11 cellular contexts compared by ENCODE assay signal in the genomic region with DNA sequence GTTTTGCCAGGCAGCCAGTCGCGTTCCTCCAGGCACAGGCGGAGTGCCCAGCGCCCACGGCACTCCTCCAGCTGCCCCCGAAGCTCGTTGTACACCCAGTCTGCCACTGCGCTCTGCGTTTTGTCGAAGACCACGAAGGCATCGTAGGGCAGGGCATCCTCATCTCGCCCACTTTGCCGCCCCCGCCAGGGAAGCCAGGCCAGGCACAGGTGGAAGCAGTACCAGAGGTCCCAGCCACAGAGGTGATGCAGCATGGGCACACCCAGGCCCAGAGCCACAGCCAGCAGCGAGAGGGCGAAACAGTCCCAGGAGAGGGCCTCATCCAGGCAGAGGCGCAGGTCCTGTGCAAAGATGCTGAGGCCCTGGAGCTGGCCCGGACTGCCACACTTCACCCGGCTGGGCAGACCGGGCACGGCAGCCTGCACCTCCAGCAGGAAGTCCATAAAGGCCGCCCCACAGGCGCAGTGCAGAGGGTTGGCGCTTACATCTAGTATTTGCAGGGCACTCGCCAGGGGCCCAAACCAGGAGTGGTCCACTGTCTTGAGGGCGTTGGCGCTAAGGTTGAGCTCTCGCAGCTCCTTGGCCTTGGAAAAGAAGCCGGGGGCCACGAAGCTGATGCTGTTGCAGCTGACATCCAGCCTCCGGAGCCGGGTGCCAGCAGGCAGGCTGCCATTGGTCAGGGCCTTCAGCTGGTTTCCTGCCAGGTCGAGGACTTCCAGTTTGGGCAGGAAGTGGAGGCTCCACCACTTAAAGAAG. TPM values are rescaled to one million over a fixed set of nuclear protein-coding genes. Genes with fewer than 3 reads are reported as not detected.
DNase-seq lines count a peak whose midpoint lies in the region; ATAC-seq and TF ChIP-seq lines count a peak whose summit lies in the region.
"Had no signal": no experiment of that assay in that cellular context is flagged by ENCODE, and none has a peak within 500 bp of the region (broad histone marks: within the 10 kb centered on the region; RNA-seq: fewer than 3 reads in every experiment).

No MANE protein-coding gene starts in this region.

- H3K9ac ChIP-seq in Loucy (ENCODE audit: low read depth, low read length, poor library complexity, severe bottlenecking): peak overlapping the region; percentile 84

- ATAC-seq in HG02885 (IDR thresholded peaks at IDR 0.05; ENCODE audit: poor library complexity, unreplicated experiment): no peak

- peaks cover 61% of the 10 kb centered on the region for H3K4me1 ChIP-seq in Loucy (ENCODE audit: insufficient read depth, low read length, poor library complexity, severe bottlenecking)

- H3K4me1 Mint-ChIP-seq in activated naive CD8-positive, alpha-beta T cell treated with anti-CD3 and anti-CD28 coated beads for 36 hours: peaks cover 80% of the 10 kb centered on the region

- H3K27me3 Mint-ChIP-seq in activated naive CD8-positive, alpha-beta T cell treated with anti-CD3 and anti-CD28 coated beads for 36 hours: no peaks in the 10 kb centered on the region

- H4K20me1 ChIP-seq in Loucy (ENCODE audit: insufficient read depth, low read length, poor library complexity, severe bottlenecking): no peaks in the 10 kb centered on the region

- peak overlapping the region; percentile 79 for H3K4me3 Mint-ChIP-seq in activated naive CD8-positive, alpha-beta T cell treated with anti-CD3 and anti-CD28 coated beads for 36 hours

- no peaks in the 10 kb centered on the region for H3K9me3 ChIP-seq in Loucy (ENCODE audit: insufficient read depth, low read depth, low read length)
- H3K9me3 ChIP-seq: tibial artery had no signal

- H3K27ac Mint-ChIP-seq in activated naive CD8-positive, alpha-beta T cell treated with anti-CD3 and anti-CD28 coated beads for 36 hours: peak overlapping the region; percentile 77

- H3K9me2 ChIP-seq in Loucy (replicated peaks; ENCODE audit: low read depth, low read length): no peaks in the 10 kb centered on the region

- H3K4me3 ChIP-seq in Loucy (ENCODE audit: low read length, poor library complexity, severe bottlenecking): peak overlapping the region; percentile 80
- H3K4me3 ChIP-seq: tibial artery had no signal

- peak overlapping the region; percentile 76 for H2AFZ ChIP-seq in Loucy (ENCODE audit: low read length)

- H3K4me2 ChIP-seq in Loucy (ENCODE audit: low read depth, low read length, poor library complexity, severe bottlenecking): peak overlapping the region; percentile 92

- H3K79me2 ChIP-seq in Loucy (ENCODE audit: insufficient read depth, low read length): peaks cover 41% of the 10 kb centered on the region

- DNase-seq in activated CD4-positive, CD25-positive, alpha-beta regulatory T cell treated with anti-CD3 and anti-CD28 coated beads, Interleukin-2, amount 50 U/mL, for 72 hours: peak; percentile 59
- DNase-seq in activated naive CD8-positive, alpha-beta T cell treated with anti-CD3 and anti-CD28 coated beads for 36 hours: peak; percentile 65
- DNase-seq in stimulated activated CD4-positive, alpha-beta T cell treated with anti-CD3 and anti-CD28 coated beads, Interleukin-4, amount 100 ng/mL, for 24 hours: peak; percentile 54
- DNase-seq in NCI-H146 (lab: John Stamatoyannopoulos, UW) (no peak), NCI-H1092 (lab: John Stamatoyannopoulos, UW) (no peak)
- DNase-seq: DMS79 treated with DMSO at 0.1 percent for 48 hours, tibial artery had no signal

- H3K36me3 Mint-ChIP-seq in activated naive CD8-positive, alpha-beta T cell treated with anti-CD3 and anti-CD28 coated beads for 36 hours: peaks cover 10% of the 10 kb centered on the region

- no peaks in the 10 kb centered on the region for H3K27me3 ChIP-seq in Loucy (ENCODE audit: insufficient read depth, low read length, poor library complexity, severe bottlenecking)
- H3K27me3 ChIP-seq: tibial artery had no signal

- no peak for TF ChIP-seq CTCF in Loucy (conservative IDR thresholded peaks at IDR 0.05; ENCODE audit: low read length)

- H3F3A ChIP-seq in Loucy (ENCODE audit: low read depth): peaks cover 9% of the 10 kb centered on the region; the same call in 1 of the 2 replicates

- no peaks in the 10 kb centered on the region for H3K36me3 ChIP-seq in Loucy (ENCODE audit: insufficient read depth, low read length)

- no peaks in the 10 kb centered on the region for H3K9me3 Mint-ChIP-seq in activated naive CD8-positive, alpha-beta T cell treated with anti-CD3 and anti-CD28 coated beads for 36 hours

RNA-seq across cellular contexts. Expression of gene TLR9, which starts 3.7 kb away (rescaled TPM):
- 1 to 10 TPM in 1 of 2 experiments, under 1 TPM in 1; 0.85 to 1.4 TPM for total RNA-seq in activated naive CD8-positive, alpha-beta T cell treated with anti-CD3 and anti-CD28 coated beads for 36 hours
- total RNA-seq: fibroblast of villous mesenchyme, kidney epithelial cell had no signal

RNA-seq across cellular contexts. Expression of gene TWF2, which starts 17.2 kb away (rescaled TPM):
- total RNA-seq in activated naive CD8-positive, alpha-beta T cell treated with anti-CD3 and anti-CD28 coated beads for 36 hours: 100 to 1,000 TPM; 127 to 134 TPM

RNA-seq across cellular contexts. Expression of gene ALAS1, which starts 23.8 kb away (rescaled TPM):
- 10 to 100 TPM; 59.4 to 63.0 TPM for total RNA-seq in activated naive CD8-positive, alpha-beta T cell treated with anti-CD3 and anti-CD28 coated beads for 36 hours

RNA-seq across cellular contexts. Expression of gene PPM1M, which starts 23.8 kb away (rescaled TPM):
- total RNA-seq in activated naive CD8-positive, alpha-beta T cell treated with anti-CD3 and anti-CD28 coated beads for 36 hours: 10 to 100 TPM; 69.7 to 74.9 TPM

RNA-seq across cellular contexts. Expression of gene WDR82, which starts 56.7 kb away (rescaled TPM):
- 100 to 1,000 TPM; 121 to 123 TPM for total RNA-seq in activated naive CD8-positive, alpha-beta T cell treated with anti-CD3 and anti-CD28 coated beads for 36 hours

Comparison
In these comparisons a context has a peak if more than half of its experiments do, and no peak if none do; other contexts are left out.
1. DNase-seq: peak in activated CD4-positive, CD25-positive, alpha-beta regulatory T cell treated with anti-CD3 and anti-CD28 coated beads, Interleukin-2, amount 50 U/mL, for 72 hours (single experiment), activated naive CD8-positive, alpha-beta T cell treated with anti-CD3 and anti-CD28 coated beads for 36 hours (single experiment) and stimulated activated CD4-positive, alpha-beta T cell treated with anti-CD3 and anti-CD28 coated beads, Interleukin-4, amount 100 ng/mL, for 24 hours (single experiment); none in NCI-H146 (single experiment) and NCI-H1092 (single experiment).